3 cellular contexts compared by ENCODE assay signal in genomic region chr17:18116078-18116477, GRCh38.
TF ChIP-seq lines count a peak whose summit lies in the region.

No MANE protein-coding gene starts in this region.

TF ChIP-seq in IMR-90, 13 proteins besides CTCF, POLR2A, EP300 and RAD21:
- TF ChIP-seq ELK1 (IDR thresholded peaks at IDR 0.05; ENCODE audit: borderline replicate concordance, low read depth, low read length) (no peak), CHD1 (IDR thresholded peaks at IDR 0.05; ENCODE audit: low read depth, low read length) (no peak), MXI1 (IDR thresholded peaks at IDR 0.05; ENCODE audit: borderline replicate concordance, low read depth, low read length) (no peak), MAFK (IDR thresholded peaks at IDR 0.05; ENCODE audit: low read depth, low read length) (no peak), BHLHE40 (IDR thresholded peaks at IDR 0.05; ENCODE audit: low read depth, low read length) (no peak), RFX5 (IDR thresholded peaks at IDR 0.05; ENCODE audit: low read depth, low read length) (no peak), NFE2L2 (IDR thresholded peaks at IDR 0.05; ENCODE audit: low read depth, low read length) (no peak), FOS (IDR thresholded peaks at IDR 0.05; ENCODE audit: low read depth, low read length) (no peak), RCOR1 (IDR thresholded peaks at IDR 0.05; ENCODE audit: insufficient replicate concordance, low read length) (no peak), USF2 (IDR thresholded peaks at IDR 0.05; ENCODE audit: low read depth, low read length) (no peak), CEBPB (IDR thresholded peaks at IDR 0.05; ENCODE audit: low read depth, low read length) (no peak), MAZ (IDR thresholded peaks at IDR 0.05; ENCODE audit: borderline replicate concordance, low read depth, low read length) (no peak), SMC3 (IDR thresholded peaks at IDR 0.05; ENCODE audit: low read depth, low read length) (no peak)

TF ChIP-seq in H1, 55 proteins besides CTCF, POLR2A, EP300 and RAD21:
- TF ChIP-seq HDAC2 (IDR thresholded peaks at IDR 0.05; ENCODE audit: borderline replicate concordance in 1 of 2, low read depth in 2 of 2, low read length in 2 of 2) (no peak), BACH1 (IDR thresholded peaks at IDR 0.05; ENCODE audit: low read length) (no peak), TBP (IDR thresholded peaks at IDR 0.05; ENCODE audit: low read depth, low read length) (no peak), KDM5A (IDR thresholded peaks at IDR 0.05; ENCODE audit: low read length) (no peak), GTF2F1 (IDR thresholded peaks at IDR 0.05; ENCODE audit: borderline replicate concordance, low read depth, low read length) (no peak), ASH2L (IDR thresholded peaks at IDR 0.05; ENCODE audit: low read length) (no peak), CHD1 (IDR thresholded peaks at IDR 0.05; ENCODE audit: low read depth, low read length) (no peak), CEBPB (IDR thresholded peaks at IDR 0.05; ENCODE audit: low read depth, low read length) (no peak), CHD2 (IDR thresholded peaks at IDR 0.05; ENCODE audit: low read length) (no peak), ATF2 (IDR thresholded peaks at IDR 0.05; ENCODE audit: low read length) (no peak), JUND (IDR thresholded peaks at IDR 0.05; ENCODE audit: low read length) (no peak), ATF3 (IDR thresholded peaks at IDR 0.05; ENCODE audit: insufficient read depth, low read depth, low read length) (no peak), TAF1 (IDR thresholded peaks at IDR 0.05; ENCODE audit: low read depth, low read length) (no peak), RNF2 (IDR thresholded peaks at IDR 0.05; ENCODE audit: borderline replicate concordance, low read depth, low read length, missing control alignments, poor library complexity, severe bottlenecking) (no peak), POLR2AphosphoS5 (IDR thresholded peaks at IDR 0.05; ENCODE audit: low read depth, low read length) (no peak), CBX5 (IDR thresholded peaks at IDR 0.05; ENCODE audit: low read depth, low read length) (no peak), FOSL1 (IDR thresholded peaks at IDR 0.05; ENCODE audit: insufficient read depth, low read depth, low read length) (no peak)

TF ChIP-seq in liver, 16 proteins besides CTCF, POLR2A, EP300 and RAD21:
- TF ChIP-seq GABPA (IDR thresholded peaks at IDR 0.05 in 1 of 2, conservative IDR thresholded peaks at IDR 0.05 in 1 of 2) (no peak), TAF1 (conservative IDR thresholded peaks at IDR 0.05) (no peak), FOXA1 (IDR thresholded peaks at IDR 0.05) (no peak), ATF3 (IDR thresholded peaks at IDR 0.05) (no peak), ZBTB33 (IDR thresholded peaks at IDR 0.05) (no peak), HNF4A (conservative IDR thresholded peaks at IDR 0.05) (no peak), YY1 (IDR thresholded peaks at IDR 0.05) (no peak), SP1 (IDR thresholded peaks at IDR 0.05) (no peak), JUND (IDR thresholded peaks at IDR 0.05) (no peak), FOXA2 (IDR thresholded peaks at IDR 0.05) (no peak), NR2F2 (IDR thresholded peaks at IDR 0.05) (no peak)
TF ChIP-seq in liver: peak in this region for 0.
